In genomic region chr18:69097349-69097748, GRCh38 we compare ENCODE assay signal across 20 cellular contexts.
DNase-seq lines count a peak whose midpoint lies in the region; ATAC-seq and TF ChIP-seq lines count a peak whose summit lies in the region.
"Had no signal": no experiment of that assay in that cellular context is flagged by ENCODE, and none has a peak within 500 bp of the region (broad histone marks: within the 10 kb centered on the region; RNA-seq: fewer than 3 reads in every experiment).

No MANE protein-coding gene starts in this region.

- no peak for DNase-seq in epidermal melanocyte (ENCODE audit: insufficient read length, low spot score)
- DNase-seq in ACHN = no peak
- no peak for DNase-seq in activated CD8-positive, alpha-beta memory T cell treated with anti-CD3 and anti-CD28 coated beads for 24 hours
- DNase-seq: activated CD4-positive, CD25-positive, alpha-beta regulatory T cell treated with anti-CD3 and anti-CD28 coated beads, Interleukin-2, amount 50 U/mL, for 72 hours; activated CD8-positive, alpha-beta memory T cell treated with anti-CD3 and anti-CD28 coated beads, Interleukin-2, amount 50 U/mL, for 48 hours; aorta; DMS153; foreskin keratinocyte; H7; left ventricle myocardium superior; NCI-H1092; NCI-H2171; NK-92 treated with Interleukin-12 subunit alpha and Interleukin-12 subunit beta, amount 100 ng/mL, for 24 hours; tibial artery had no signal

- H3K9ac ChIP-seq in OCI-LY3 (ENCODE audit: low read length) = no peak overlapping the region
- H3K9ac ChIP-seq: parathyroid adenoma had no signal

- in situ Hi-C loops in ACHN (cut with HindIII; ENCODE audit: low pct_ligation_motif_present, low pct_unique_long_range_greater_than_20kb, low sequenced_read_pairs) = no loop called here

- H3K27me3 ChIP-seq in OCI-LY3 (ENCODE audit: low read depth, low read length) = no peaks in the 10 kb centered on the region
- H3K27me3 ChIP-seq: foreskin keratinocyte, tibial artery had no signal

- H3K79me2 ChIP-seq in OCI-LY3 (ENCODE audit: low read length) = no peaks in the 10 kb centered on the region
- H3K79me2 ChIP-seq: parathyroid adenoma had no signal

- H3K9me3 ChIP-seq in OCI-LY3 (ENCODE audit: insufficient read depth, low read length) = peaks cover 17% of the 10 kb centered on the region
- H3K9me3 ChIP-seq: tibial artery had no signal

- H3K4me2 ChIP-seq in OCI-LY3 (ENCODE audit: low read length) = no peak overlapping the region

- no peaks in the 10 kb centered on the region for H3K4me1 ChIP-seq in OCI-LY3 (ENCODE audit: low read length)
- H3K4me1 ChIP-seq: foreskin keratinocyte, parathyroid adenoma, tibial artery had no signal

- no peaks in the 10 kb centered on the region for H4K20me1 ChIP-seq in OCI-LY3 (ENCODE audit: insufficient read depth, low read length)

- ATAC-seq in GM18907 (IDR thresholded peaks at IDR 0.05; ENCODE audit: unreplicated experiment) = peak; percentile 84
- ATAC-seq in GM21723 (IDR thresholded peaks at IDR 0.05; ENCODE audit: unreplicated experiment) = peak; percentile 64
- peak; percentile 69 for ATAC-seq in HG03095 (IDR thresholded peaks at IDR 0.05; ENCODE audit: unreplicated experiment)
- ATAC-seq: foreskin keratinocyte, left ventricle myocardium superior had no signal

- H3K4me3 ChIP-seq in OCI-LY3 (ENCODE audit: low read length) = no peak overlapping the region
- H3K4me3 ChIP-seq: skin epidermis, tibial artery had no signal

- H2AFZ ChIP-seq in OCI-LY3 (ENCODE audit: low read depth, low read length) = peak overlapping the region; percentile 5; the same call in 1 of the 2 replicates
- H2AFZ ChIP-seq: parathyroid adenoma had no signal

- no peak overlapping the region for H3K27ac ChIP-seq in OCI-LY3 (ENCODE audit: low read length)
- H3K27ac ChIP-seq: foreskin keratinocyte, parathyroid adenoma, skin epidermis, tibial artery had no signal

- no peak for TF ChIP-seq CTCF in OCI-LY3 (IDR thresholded peaks at IDR 0.05; ENCODE audit: low read depth, low read length)

- no peaks in the 10 kb centered on the region for H3K36me3 ChIP-seq in OCI-LY3 (replicated peaks; ENCODE audit: low read depth, low read length)
- H3K36me3 ChIP-seq: tibial artery had no signal
